13 cellular contexts compared by ENCODE assay signal in genomic region chr17:48554412-48555090, GRCh38. TPM values are rescaled to one million over a fixed set of nuclear protein-coding genes. Genes with fewer than 3 reads are reported as not detected.
A peak's percentile ranks its signal among the peaks of the same experiment; 100 is the strongest.
DNase-seq lines count a peak whose midpoint lies in the region; ATAC-seq and TF ChIP-seq lines count a peak whose summit lies in the region.
"Had no signal": no experiment of that assay in that cellular context is flagged by ENCODE, and none has a peak within 500 bp of the region (broad histone marks: within the 10 kb centered on the region; RNA-seq: fewer than 3 reads in every experiment).

No MANE protein-coding gene starts in this region.

- H3K36me3 ChIP-seq in PC-3 (ENCODE audit: low read depth, low read length), result no peaks in the 10 kb centered on the region
- H3K36me3 ChIP-seq in esophagus (ENCODE audit: control insufficient read depth in 2 of 2, insufficient read depth in 2 of 2, low read length in 1 of 2), result peaks cover 0 to 6% of the 10 kb centered on the region in 2 donors

- no peak for ATAC-seq in PC-3
- ATAC-seq in natural killer cell, result no peak
- no peak for ATAC-seq in omental fat pad (ENCODE audit: low FRiP score)
- ATAC-seq in GM21526 (IDR thresholded peaks at IDR 0.05; ENCODE audit: low FRiP score, unreplicated experiment), result no peak

- H3K79me2 ChIP-seq in PC-3 (ENCODE audit: low read length), result no peaks in the 10 kb centered on the region; the same call in 1 of the 2 replicates

- peak; percentile 27 for DNase-seq in COLO668 (lab: John Stamatoyannopoulos, UW; ENCODE audit: unreplicated experiment)
- no peak for DNase-seq in PC-3
- no peak for DNase-seq in natural killer cell
- DNase-seq in omental fat pad (ENCODE audit: low spot score), result no peak
- no peak for DNase-seq in AG20443 (ENCODE audit: low spot score)
- DNase-seq in DMS53 (lab: John Stamatoyannopoulos, UW), result no peak
- DNase-seq: GDM1, MM.1S had no signal

- TF ChIP-seq CTCF in PC-3 (conservative IDR thresholded peaks at IDR 0.05; ENCODE audit: low read depth, low read length) (no peak), natural killer cell (IDR thresholded peaks at IDR 0.05) (no peak), omental fat pad (IDR thresholded peaks at IDR 0.05) (no peak)

- H3K27ac ChIP-seq in PC-3 (ENCODE audit: low read length), result 0 out of 2 replicates have a peak overlapping the region, but pooled peaks have one; percentile 8
- peak overlapping the region; percentile 91 for H3K27ac ChIP-seq in esophagus (ENCODE audit: low read depth in 2 of 2, low read length in 1 of 2)

- H3F3A ChIP-seq in PC-3 (ENCODE audit: low read length, unreplicated experiment), result no peaks in the 10 kb centered on the region

- peak overlapping the region; percentile 95 for H3K4me3 Mint-ChIP-seq in natural killer cell

- peaks cover 0 to 17% of the 10 kb centered on the region in 2 donors for H3K27me3 Mint-ChIP-seq in natural killer cell (ENCODE audit: low read depth in 2 of 2)

- 37 to 43% methylated on average over 41 of the region's 41 CpGs for WGBS in esophagus, 2 donors

- no peaks in the 10 kb centered on the region for H3K9me2 ChIP-seq in PC-3 (replicated peaks; ENCODE audit: low read length)

- H3K9me3 Mint-ChIP-seq in natural killer cell, result no peaks in the 10 kb centered on the region

- H3K9me3 ChIP-seq in PC-3 (ENCODE audit: low read length) (no peaks in the 10 kb centered on the region), esophagus (ENCODE audit: control insufficient read depth in 2 of 2, insufficient read depth in 1 of 2, low read depth in 1 of 2, low read length in 1 of 2) (no peaks in the 10 kb centered on the region)

- POLR2A ChIA-PET in PC-3 (lab: Charles Lee; ENCODE audit: unreplicated experiment), result interaction anchor here (0.5 kb wide), 1 partner anchor 506 kb away, joined by 9 read pairs; no protein-coding TSS in a partner anchor

- peak overlapping the region; percentile 87 for H3K27ac Mint-ChIP-seq in natural killer cell

- peaks cover 20 to 34% of the 10 kb centered on the region in 2 donors for H3K4me1 Mint-ChIP-seq in natural killer cell

- H4K20me1 ChIP-seq in PC-3 (ENCODE audit: low read length), result no peaks in the 10 kb centered on the region

- H3K27me3 ChIP-seq in PC-3 (ENCODE audit: low read length) (no peaks in the 10 kb centered on the region), esophagus (ENCODE audit: control insufficient read depth in 1 of 2, insufficient read depth in 2 of 2, low read length in 2 of 2) (no peaks in the 10 kb centered on the region)

- no peaks in the 10 kb centered on the region for H3K36me3 Mint-ChIP-seq in natural killer cell

- peak overlapping the region; percentile 68 for H3K9ac ChIP-seq in PC-3 (ENCODE audit: low read length)

- CTCF ChIA-PET in PC-3 (lab: Charles Lee), result interaction anchor here (1.1 kb wide), 1 partner anchor 202 kb away, joined by 5 read pairs; no protein-coding TSS in a partner anchor

- H3K4me2 ChIP-seq in PC-3 (ENCODE audit: low read length), result peak overlapping the region; percentile 92

- H3K4me1 ChIP-seq in PC-3 (ENCODE audit: insufficient read depth, low read length), result peaks cover 25% of the 10 kb centered on the region
- H3K4me1 ChIP-seq in esophagus (ENCODE audit: control insufficient read depth in 2 of 2, insufficient read depth in 2 of 2, low read length in 1 of 2), result peaks cover 3 to 4% of the 10 kb centered on the region in 2 donors

- BruUV-seq in PC-3 (replicated peaks; lab: Mats Ljungman, UMichigan), result TSS peak; percentile 30

- intact Hi-C loops in PC-3 (cut with micrococcal nuclease) (loop anchor here (5.0 kb wide), 1 partner anchor 57 kb away; no protein-coding TSS in a partner anchor), natural killer cell (cut with micrococcal nuclease) (no loop called here)

- peak overlapping the region; percentile 70 for H2AFZ ChIP-seq in PC-3 (ENCODE audit: low read length)

- H3K4me3 ChIP-seq in PC-3 (ENCODE audit: low read length) (peak overlapping the region; percentile 67; the same call in 1 of the 2 replicates), esophagus (ENCODE audit: low read depth in 1 of 2, low read length in 2 of 2) (peak overlapping the region; percentile 43 to 55)

RNA-seq across cellular contexts. Expression of gene HOXB2, which starts 9.6 kb away (rescaled TPM):
- total RNA-seq in PC-3 (2014; rRNA removed) (1.1 TPM in 1 of 2 replicates, not detected in the other), natural killer cell (10 to 100 TPM; 21.6 to 30.5 (median 24.7) TPM), omental fat pad (10 to 100 TPM in 3 of 4 donors, 1 to 10 TPM in 1; 9.7 to 35.2 (median 16.3) TPM)
- polyA plus RNA-seq in esophagus, result 10 to 100 TPM; 11.3 to 18.9 TPM

RNA-seq across cellular contexts. Expression of gene HOXB4, which starts 23.6 kb away (rescaled TPM):
- total RNA-seq in PC-3 (2014; rRNA removed) (0.22 and 0.58 TPM in 2 replicates), natural killer cell (1 to 10 TPM; 3.5 to 6.7 (median 5.7) TPM), omental fat pad (1 to 10 TPM; 1.6 to 8.7 (median 3.4) TPM)
- 1 to 10 TPM; 1.8 to 4.2 TPM for polyA plus RNA-seq in esophagus

RNA-seq across cellular contexts. Expression of gene HOXB1, which starts 23.7 kb away (rescaled TPM):
- total RNA-seq in PC-3 (2014; rRNA removed), result not detected in 2 replicates
- 1 to 10 TPM in 1 of 2 donors, under 1 TPM in 1; 0.29 to 1.0 TPM for polyA plus RNA-seq in esophagus
- not detected for total RNA-seq in natural killer cell
- total RNA-seq in omental fat pad, result not detected
- total RNA-seq: dermis microvascular lymphatic vessel endothelial cell; H4; T-helper 2 cell treated with Interferon-gamma antibody and Interleukin-4, amounts not matched to agents 100 ng/mL and 5 ng/mL, for 36 hours had no signal

RNA-seq across cellular contexts. Expression of gene HOXB3, which starts 35.5 kb away (rescaled TPM):
- 6.0 and 8.8 TPM in 2 replicates for total RNA-seq in PC-3 (2014; rRNA removed)
- 10 to 100 TPM in 1 of 2 donors, 1 to 10 TPM in 1; 6.3 to 12.7 TPM for polyA plus RNA-seq in esophagus
- 10 to 100 TPM in 2 of 3 donors, 1 to 10 TPM in 1; 7.9 to 15.6 (median 15.3) TPM for total RNA-seq in natural killer cell
- 10 to 100 TPM in 2 of 4 donors, 1 to 10 TPM in 2; 4.8 to 30.3 (median 10.6) TPM for total RNA-seq in omental fat pad

RNA-seq across cellular contexts. Expression of gene HOXB5, which starts 39.0 kb away (rescaled TPM):
- total RNA-seq in PC-3 (2014; rRNA removed) (0.40 and 0.95 TPM in 2 replicates), natural killer cell (not detected), omental fat pad (1 to 10 TPM in 2 of 4 donors, under 1 TPM in 2; 0.72 to 3.3 (median 1.4) TPM)
- under 1 TPM; 0.09 to 0.10 TPM for polyA plus RNA-seq in esophagus
